In the genomic region with DNA sequence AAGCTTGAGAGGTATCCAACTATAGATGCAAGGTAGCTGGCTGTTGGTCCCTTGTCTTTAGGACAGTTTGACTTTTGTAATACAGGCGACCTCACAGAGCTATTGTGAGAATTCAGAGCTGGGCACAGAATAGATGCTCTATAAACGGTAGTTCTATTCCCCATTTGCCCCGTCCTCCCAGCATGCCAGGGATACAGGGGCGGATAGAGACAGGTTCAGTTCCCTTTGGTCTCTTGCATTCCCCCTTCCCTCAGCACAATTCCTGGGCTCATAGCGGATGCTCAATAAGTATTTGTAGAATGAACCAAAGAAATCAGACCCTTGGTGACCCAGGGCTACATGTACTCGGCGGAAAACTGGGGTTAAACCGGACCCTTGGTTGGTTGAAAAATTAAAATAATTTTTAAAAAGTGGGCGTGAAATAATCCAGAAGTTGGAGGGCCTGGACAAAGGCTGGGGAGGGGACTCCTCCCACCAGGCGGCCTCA, we compare ENCODE assay signal across 8 cellular contexts. TPM values are rescaled to one million over a fixed set of nuclear protein-coding genes. Genes with fewer than 3 reads are reported as not detected.
DNase-seq lines count a peak whose midpoint lies in the region; ATAC-seq lines count a peak whose summit lies in the region.

No MANE protein-coding gene starts in this region.

- H3K4me1 ChIP-seq in iPS-20b (ENCODE audit: insufficient read depth, low read length) (peaks cover 26% of the 10 kb centered on the region), stomach smooth muscle (ENCODE audit: control insufficient read depth, insufficient read depth, low read length) (peaks cover 18% of the 10 kb centered on the region)

- H3K27ac ChIP-seq in iPS-20b (ENCODE audit: low read length), result no peak overlapping the region
- H3K27ac ChIP-seq in stomach smooth muscle (ENCODE audit: low read length), result no peak overlapping the region

- H3K27ac Mint-ChIP-seq in T-helper 1 cell treated with Interleukin-12 subunit alpha and Interleukin-12 subunit beta and Interleukin-4 antibody, amounts not matched to agents 30 μg/mL and 1 μg/mL, for 36 hours, result peak overlapping the region; percentile 82
- H3K27ac Mint-ChIP-seq in activated T-helper 1 cell treated with anti-CD3 and anti-CD28 coated beads, Interleukin-12 subunit alpha, Interleukin-12 subunit beta, Interleukin-2, Interleukin-4 antibody, amounts not matched to agents 30 ng/mL and 10 ng/mL and 1 ng/mL, durations not matched to agents 14 hours and 24 hours and 36 hours, result peak overlapping the region; percentile 49

- H3K36me3 ChIP-seq in iPS-20b (ENCODE audit: insufficient read depth, low read depth, low read length), result peaks cover 24% of the 10 kb centered on the region
- no peaks in the 10 kb centered on the region for H3K36me3 ChIP-seq in stomach smooth muscle (ENCODE audit: control insufficient read depth in 2 of 2, insufficient read depth in 2 of 2, low read length in 2 of 2)

- DNase-seq in T-helper 1 cell (no peak), NCI-H526 treated with DMSO at 0.1 percent for 48 hours (lab: John Stamatoyannopoulos, UW) (no peak), NCI-H524 (lab: John Stamatoyannopoulos, UW) (no peak)
- no peak for DNase-seq in activated T-helper 1 cell treated with anti-CD3 and anti-CD28 coated beads, Interleukin-12 subunit alpha, Interleukin-12 subunit beta, Interleukin-2, Interleukin-4 antibody, amounts not matched to agents 30 ng/mL and 10 ng/mL and 1 ng/mL, durations not matched to agents 14 hours and 24 hours and 36 hours (ENCODE audit: low spot score)

- peaks cover 41% of the 10 kb centered on the region for H3K4me1 Mint-ChIP-seq in T-helper 1 cell treated with Interleukin-12 subunit alpha and Interleukin-12 subunit beta and Interleukin-4 antibody, amounts not matched to agents 30 μg/mL and 1 μg/mL, for 36 hours (ENCODE audit: low read depth)
- peaks cover 43% of the 10 kb centered on the region for H3K4me1 Mint-ChIP-seq in activated T-helper 1 cell treated with anti-CD3 and anti-CD28 coated beads, Interleukin-12 subunit alpha, Interleukin-12 subunit beta, Interleukin-2, Interleukin-4 antibody, amounts not matched to agents 30 ng/mL and 10 ng/mL and 1 ng/mL, durations not matched to agents 14 hours and 24 hours and 36 hours (ENCODE audit: low read depth)

- peaks cover 25% of the 10 kb centered on the region for H3K27me3 ChIP-seq in iPS-20b (ENCODE audit: insufficient read depth, low read length)
- no peaks in the 10 kb centered on the region for H3K27me3 ChIP-seq in stomach smooth muscle (ENCODE audit: control insufficient read depth in 1 of 2, insufficient read depth in 2 of 2, low read length in 2 of 2)

- H3K27me3 Mint-ChIP-seq in T-helper 1 cell treated with Interleukin-12 subunit alpha and Interleukin-12 subunit beta and Interleukin-4 antibody, amounts not matched to agents 30 μg/mL and 1 μg/mL, for 36 hours (ENCODE audit: low read depth), result peaks cover 3% of the 10 kb centered on the region
- no peaks in the 10 kb centered on the region for H3K27me3 Mint-ChIP-seq in activated T-helper 1 cell treated with anti-CD3 and anti-CD28 coated beads, Interleukin-12 subunit alpha, Interleukin-12 subunit beta, Interleukin-2, Interleukin-4 antibody, amounts not matched to agents 30 ng/mL and 10 ng/mL and 1 ng/mL, durations not matched to agents 14 hours and 24 hours and 36 hours (ENCODE audit: insufficient read depth)

- H3K9me3 ChIP-seq in iPS-20b (ENCODE audit: insufficient read depth, low read depth, low read length), result no peaks in the 10 kb centered on the region
- no peaks in the 10 kb centered on the region for H3K9me3 ChIP-seq in stomach smooth muscle (ENCODE audit: control insufficient read depth in 2 of 2, low read length in 2 of 2)

- H3K4me3 ChIP-seq in iPS-20b (ENCODE audit: low read length) (peak overlapping the region; percentile 67), stomach smooth muscle (ENCODE audit: low read length in 2 of 2) (peak overlapping the region; percentile 34 to 91)

- no peaks in the 10 kb centered on the region for H3K9me3 Mint-ChIP-seq in T-helper 1 cell treated with Interleukin-12 subunit alpha and Interleukin-12 subunit beta and Interleukin-4 antibody, amounts not matched to agents 30 μg/mL and 1 μg/mL, for 36 hours
- H3K9me3 Mint-ChIP-seq in activated T-helper 1 cell treated with anti-CD3 and anti-CD28 coated beads, Interleukin-12 subunit alpha, Interleukin-12 subunit beta, Interleukin-2, Interleukin-4 antibody, amounts not matched to agents 30 ng/mL and 10 ng/mL and 1 ng/mL, durations not matched to agents 14 hours and 24 hours and 36 hours, result no peaks in the 10 kb centered on the region

- ATAC-seq in HG03521 (IDR thresholded peaks at IDR 0.05; ENCODE audit: unreplicated experiment), result no peak

- H3K9ac ChIP-seq in iPS-20b (ENCODE audit: low read depth, low read length), result peak overlapping the region; percentile 86
- peak overlapping the region; percentile 68 to 70 for H3K9ac ChIP-seq in stomach smooth muscle (ENCODE audit: low read length in 2 of 2)

- H3K36me3 Mint-ChIP-seq in T-helper 1 cell treated with Interleukin-12 subunit alpha and Interleukin-12 subunit beta and Interleukin-4 antibody, amounts not matched to agents 30 μg/mL and 1 μg/mL, for 36 hours (ENCODE audit: low read depth), result peaks cover 26% of the 10 kb centered on the region
- peaks cover 31% of the 10 kb centered on the region for H3K36me3 Mint-ChIP-seq in activated T-helper 1 cell treated with anti-CD3 and anti-CD28 coated beads, Interleukin-12 subunit alpha, Interleukin-12 subunit beta, Interleukin-2, Interleukin-4 antibody, amounts not matched to agents 30 ng/mL and 10 ng/mL and 1 ng/mL, durations not matched to agents 14 hours and 24 hours and 36 hours (ENCODE audit: low read depth)

- intact Hi-C loops in activated T-helper 1 cell treated with anti-CD3 and anti-CD28 coated beads, Interleukin-12 subunit alpha, Interleukin-12 subunit beta, Interleukin-2, Interleukin-4 antibody, amounts not matched to agents 30 ng/mL and 10 ng/mL and 1 ng/mL, durations not matched to agents 14 hours and 24 hours and 36 hours (cut with micrococcal nuclease), result loop anchor here (1.0 to 2.0 kb wide), 10 partner anchors 20 to 590 kb away; a partner anchor contains a TSS

- peak overlapping the region; percentile 77 for H3K4me3 Mint-ChIP-seq in T-helper 1 cell treated with Interleukin-12 subunit alpha and Interleukin-12 subunit beta and Interleukin-4 antibody, amounts not matched to agents 30 μg/mL and 1 μg/mL, for 36 hours
- H3K4me3 Mint-ChIP-seq in activated T-helper 1 cell treated with anti-CD3 and anti-CD28 coated beads, Interleukin-12 subunit alpha, Interleukin-12 subunit beta, Interleukin-2, Interleukin-4 antibody, amounts not matched to agents 30 ng/mL and 10 ng/mL and 1 ng/mL, durations not matched to agents 14 hours and 24 hours and 36 hours, result peak overlapping the region; percentile 84

RNA-seq across cellular contexts. Expression of a gene that starts 0.7 kb away (rescaled TPM):
- total RNA-seq in activated T-helper 1 cell treated with anti-CD3 and anti-CD28 coated beads, Interleukin-12 subunit alpha, Interleukin-12 subunit beta, Interleukin-2, Interleukin-4 antibody, amounts not matched to agents 30 ng/mL and 10 ng/mL and 1 ng/mL, durations not matched to agents 14 hours and 24 hours and 36 hours, result 120 and 123 TPM in 2 replicates
